ENCODE assay signal across 19 cellular contexts in the genomic region with DNA sequence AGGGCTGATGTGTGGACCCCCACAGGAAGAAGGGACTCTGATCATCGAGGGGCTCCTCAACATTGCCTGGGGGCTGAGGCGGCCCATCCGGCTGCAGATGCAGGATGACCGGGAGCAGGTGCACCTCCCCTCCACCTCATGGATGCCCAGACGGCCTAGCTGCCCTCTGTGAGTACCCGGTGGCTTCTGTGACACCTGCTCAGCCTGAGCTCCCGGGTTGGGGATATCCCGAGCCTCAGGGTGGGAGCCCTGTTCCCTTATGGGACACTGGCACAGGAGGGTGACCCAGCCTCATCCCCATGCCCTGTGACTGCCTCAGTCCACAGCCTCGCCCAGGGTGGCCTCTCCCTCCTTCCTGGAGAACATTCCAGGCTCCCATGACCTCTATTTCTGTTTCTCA. TPM values are rescaled to one million over a fixed set of nuclear protein-coding genes. Genes with fewer than 3 reads are reported as not detected.
DNase-seq lines count a peak whose midpoint lies in the region; ATAC-seq and TF ChIP-seq lines count a peak whose summit lies in the region.
"Had no signal": no experiment of that assay in that cellular context is flagged by ENCODE, and none has a peak within 500 bp of the region (broad histone marks: within the 10 kb centered on the region; RNA-seq: fewer than 3 reads in every experiment).

No MANE protein-coding gene starts in this region.

- no peaks in the 10 kb centered on the region for H3K79me2 ChIP-seq in OCI-LY7 (ENCODE audit: insufficient read depth, low read depth, low read length)

- TF ChIP-seq POLR2A in heart left ventricle (IDR thresholded peaks at IDR 0.05) = no peak
- TF ChIP-seq POLR2A in ovary (IDR thresholded peaks at IDR 0.05) = no peak
- TF ChIP-seq POLR2A in vagina (IDR thresholded peaks at IDR 0.05) = no peak

- H3K4me1 Mint-ChIP-seq in glutamatergic neuron (ENCODE audit: low read depth, unreplicated experiment) = peaks cover 36% of the 10 kb centered on the region

- H3K9me3 Mint-ChIP-seq in glutamatergic neuron (ENCODE audit: unreplicated experiment) = peaks cover 16% of the 10 kb centered on the region
- H3K9me3 Mint-ChIP-seq: dendritic cell treated with granulocyte-macrophage colony-stimulating factor and Interleukin-4, amounts not matched to agents 40 ng/mL and 50 ng/mL, for 4 days; T-helper 2 cell treated with Interferon-gamma antibody and Interleukin-4, amounts not matched to agents 5 μg/mL and 100 μg/mL, for 36 hours had no signal

- CTCF ChIA-PET in A673 (lab: Charles Lee) (no interaction called here), OCI-LY7 (lab: Charles Lee; ENCODE audit: unreplicated experiment) (no interaction called here)

- intact Hi-C loops in heart left ventricle (cut with DNase I) (no loop called here), left ventricle myocardium superior (cut with micrococcal nuclease) (no loop called here), ovary (cut with DNase I) (no loop called here), vagina (cut with DNase I) (no loop called here), A673 (cut with micrococcal nuclease; ENCODE audit: unreplicated experiment) (no loop called here), OCI-LY7 (cut with micrococcal nuclease; ENCODE audit: unreplicated experiment) (no loop called here)

- H3K4me2 ChIP-seq in OCI-LY7 (ENCODE audit: low read length) = no peak overlapping the region

- H3K36me3 ChIP-seq in heart left ventricle (peaks cover 0 to 69% (median 35%) of the 10 kb centered on the region in 9 donors), ovary (no peaks in the 10 kb centered on the region), vagina (no peaks in the 10 kb centered on the region), A673 (ENCODE audit: insufficient read depth, low read length, poor library complexity, severe bottlenecking) (no peaks in the 10 kb centered on the region), OCI-LY7 (ENCODE audit: insufficient read depth, low read length) (no peaks in the 10 kb centered on the region)

- peaks cover 16% of the 10 kb centered on the region for H3K27me3 Mint-ChIP-seq in glutamatergic neuron (ENCODE audit: unreplicated experiment)
- H3K27me3 Mint-ChIP-seq: dendritic cell treated with granulocyte-macrophage colony-stimulating factor and Interleukin-4, amounts not matched to agents 40 ng/mL and 50 ng/mL, for 4 days had no signal

- no peak for TF ChIP-seq EP300 in ovary (IDR thresholded peaks at IDR 0.05)

- no peaks in the 10 kb centered on the region for H3K36me3 Mint-ChIP-seq in glutamatergic neuron (ENCODE audit: unreplicated experiment)

- peak overlapping the region; percentile 30 for H3K4me3 Mint-ChIP-seq in glutamatergic neuron (ENCODE audit: unreplicated experiment)
- H3K4me3 Mint-ChIP-seq: dendritic cell treated with granulocyte-macrophage colony-stimulating factor and Interleukin-4, amounts not matched to agents 40 ng/mL and 50 ng/mL, for 4 days; T-helper 2 cell treated with Interferon-gamma antibody and Interleukin-4, amounts not matched to agents 5 μg/mL and 100 μg/mL, for 36 hours had no signal

- H3K4me3 ChIP-seq in heart left ventricle (no peak overlapping the region), ovary (no peak overlapping the region), vagina (no peak overlapping the region), A673 (ENCODE audit: low read depth, low read length, poor library complexity, severe bottlenecking) (no peak overlapping the region), OCI-LY7 (ENCODE audit: low read depth, low read length, poor library complexity, severe bottlenecking) (no peak overlapping the region)
- H3K4me3 ChIP-seq: adrenal gland had no signal

- H3K27me3 ChIP-seq in heart left ventricle (no peaks in the 10 kb centered on the region), ovary (no peaks in the 10 kb centered on the region), vagina (no peaks in the 10 kb centered on the region), A673 (replicated peaks; ENCODE audit: insufficient read depth, low read depth, low read length, poor library complexity) (no peaks in the 10 kb centered on the region)
- H3K27me3 ChIP-seq: adrenal gland had no signal

- no peaks in the 10 kb centered on the region for H3K9me2 ChIP-seq in OCI-LY7 (ENCODE audit: insufficient read depth, low read length)

- H3K27ac ChIP-seq in heart left ventricle (peak overlapping the region; percentile 63 to 97 (median 87)), ovary (peak overlapping the region in 1 of 2 donors; percentile 1), vagina (peak overlapping the region; percentile 95), A673 (ENCODE audit: low read depth, low read length, poor library complexity, severe bottlenecking) (no peak overlapping the region), OCI-LY7 (ENCODE audit: low read depth, low read length, poor library complexity, severe bottlenecking) (no peak overlapping the region)

- no peak for TF ChIP-seq CTCF in heart left ventricle (IDR thresholded peaks at IDR 0.05)
- TF ChIP-seq CTCF in glutamatergic neuron (IDR thresholded peaks at IDR 0.05; ENCODE audit: partially characterized antibody, unreplicated experiment) = no peak
- TF ChIP-seq CTCF in ovary (IDR thresholded peaks at IDR 0.05) = no peak
- TF ChIP-seq CTCF in vagina (IDR thresholded peaks at IDR 0.05) = no peak
- no peak for TF ChIP-seq CTCF in A673 (conservative IDR thresholded peaks at IDR 0.05; ENCODE audit: low read depth, low read length)
- TF ChIP-seq CTCF in OCI-LY7 (conservative IDR thresholded peaks at IDR 0.05; ENCODE audit: low read length) = no peak

- H2AFZ ChIP-seq in OCI-LY7 (ENCODE audit: low read length) = no peak overlapping the region

- no TSS peak for BruUV-seq in A673 (replicated peaks; lab: Mats Ljungman, UMichigan)
- BruUV-seq in OCI-LY7 (replicated peaks; lab: Mats Ljungman, UMichigan) = no TSS peak

- H4K20me1 ChIP-seq in OCI-LY7 (ENCODE audit: insufficient read depth, low read length) = no peaks in the 10 kb centered on the region

- H3K27ac Mint-ChIP-seq in glutamatergic neuron (ENCODE audit: unreplicated experiment) = no peak overlapping the region
- H3K27ac Mint-ChIP-seq: T-helper 2 cell treated with Interferon-gamma antibody and Interleukin-4, amounts not matched to agents 5 μg/mL and 100 μg/mL, for 36 hours had no signal

- 76 to 88% (median 79%) methylated on average over 6 to 9 of the region's 9 CpGs for WGBS in heart left ventricle, 4 donors
- 95 to 96% (median 95%) methylated on average over 9 of the region's 9 CpGs for WGBS in ovary, 3 donors

- ATAC-seq in heart left ventricle = no peak
- no peak for ATAC-seq in left ventricle myocardium superior

- H3K4me1 ChIP-seq in heart left ventricle (peaks cover 12 to 99% (median 84%) of the 10 kb centered on the region in 12 donors), ovary (ENCODE audit: insufficient read depth) (peaks cover 50% of the 10 kb centered on the region), vagina (peaks cover 50% of the 10 kb centered on the region), A673 (ENCODE audit: insufficient read depth, low read length, poor library complexity, severe bottlenecking) (peaks cover 18% of the 10 kb centered on the region), OCI-LY7 (ENCODE audit: insufficient read depth, low read length, poor library complexity, severe bottlenecking) (no peaks in the 10 kb centered on the region)

- DNase-seq in heart left ventricle (peak in 2 of 5 donors; percentile 16 to 26), left ventricle myocardium superior (no peak), glutamatergic neuron (no peak), ovary (peak in 4 of 5 donors; percentile 10 to 30 (median 24)), vagina (ENCODE audit: extremely low spot score in 2 of 2) (no peak), NCI-H748 (lab: John Stamatoyannopoulos, UW; ENCODE audit: unreplicated experiment) (no peak), A673 (ENCODE audit: low spot score) (no peak), OCI-LY7 (ENCODE audit: low spot score) (no peak)
- DNase-seq: ACHN; activated CD4-positive, alpha-beta T cell treated with anti-CD3 and anti-CD28 coated beads for 48 hours; activated T-cell treated with anti-CD3 and anti-CD28 coated beads, Interleukin-2, amount 50 U/mL, for 48 hours; GDM1; KG1; NCI-H1105 treated with DMSO at 0.1 percent for 48 hours; NCI-H510A; stimulated activated CD4-positive, alpha-beta T cell treated with anti-CD3 and anti-CD28 coated beads, Interleukin-4, amount 100 ng/mL, for 1 hour had no signal

- H3K9me3 ChIP-seq in heart left ventricle = no peaks in the 10 kb centered on the region
- peaks cover 0 to 4% of the 10 kb centered on the region in 2 donors for H3K9me3 ChIP-seq in ovary
- no peaks in the 10 kb centered on the region for H3K9me3 ChIP-seq in vagina
- H3K9me3 ChIP-seq in A673 (ENCODE audit: low read depth, low read length, poor library complexity, severe bottlenecking) = no peaks in the 10 kb centered on the region
- no peaks in the 10 kb centered on the region for H3K9me3 ChIP-seq in OCI-LY7 (ENCODE audit: low read length)
- H3K9me3 ChIP-seq: adrenal gland had no signal

- POLR2A ChIA-PET in A673 (lab: Charles Lee; ENCODE audit: low non-redundant PET) = no interaction called here
- POLR2A ChIA-PET in OCI-LY7 (lab: Charles Lee) = no interaction called here

RNA-seq across cellular contexts. Expression of gene DEPP1, which starts 3.9 kb away (rescaled TPM):
- total RNA-seq in heart left ventricle = 10 to 100 TPM; 11.0 to 76.5 (median 22.7) TPM
- 10 to 100 TPM; 19.1 to 37.9 TPM for polyA plus RNA-seq in heart left ventricle
- total RNA-seq in left ventricle myocardium superior = 32.2 TPM
- 13.6 TPM for total RNA-seq in glutamatergic neuron (ENCODE audit: unreplicated experiment)
- 100 to 1,000 TPM in 5 of 7 donors, 10 to 100 TPM in 2; 35.6 to 511 (median 174) TPM for total RNA-seq in ovary
- 100 to 1,000 TPM in 1 of 2 donors, 10 to 100 TPM in 1; 56.7 to 603 TPM for polyA plus RNA-seq in ovary
- 155 TPM for total RNA-seq in vagina
- total RNA-seq in A673 (2021) = 0.54 and 1.1 TPM in 2 replicates
- 0.08 and 0.09 TPM in 2 replicates for total RNA-seq in OCI-LY7 (2014; rRNA removed; shearing (Covaris generic))
- not detected in 2 replicates for total RNA-seq in OCI-LY7 (2022)

RNA-seq across cellular contexts. Expression of gene ZNF22, which starts 18.2 kb away (rescaled TPM):
- total RNA-seq in heart left ventricle = 10 to 100 TPM; 12.7 to 16.8 (median 14.6) TPM
- 10 to 100 TPM; 12.6 to 17.5 TPM for polyA plus RNA-seq in heart left ventricle
- total RNA-seq in left ventricle myocardium superior = 12.6 TPM
- total RNA-seq in glutamatergic neuron (ENCODE audit: unreplicated experiment) = 40.2 TPM
- total RNA-seq in ovary = 10 to 100 TPM; 19.4 to 38.0 (median 28.6) TPM
- polyA plus RNA-seq in ovary = 10 to 100 TPM; 25.5 to 27.4 TPM
- 20.6 TPM for total RNA-seq in vagina
- 41.8 and 42.1 TPM in 2 replicates for total RNA-seq in A673 (2021)
- total RNA-seq in OCI-LY7 (2014; rRNA removed; shearing (Covaris generic)) = 46.6 and 50.6 TPM in 2 replicates
- total RNA-seq in OCI-LY7 (2022) = 33.3 and 36.6 TPM in 2 replicates

RNA-seq across cellular contexts. Expression of gene RASSF4, which starts 22.9 kb away (rescaled TPM):
- total RNA-seq in heart left ventricle (100 to 1,000 TPM in 4 of 9 donors, 10 to 100 TPM in 5; 64.4 to 125 (median 89.5) TPM), left ventricle myocardium superior (93.5 TPM), glutamatergic neuron (ENCODE audit: unreplicated experiment) (137 TPM), ovary (10 to 100 TPM in 3 of 7 donors, 1 to 10 TPM in 4; 4.8 to 21.9 (median 7.3) TPM), vagina (29.2 TPM), A673 (2021) (0.71 and 1.6 TPM in 2 replicates), OCI-LY7 (2022) (2.7 and 5.3 TPM in 2 replicates)
- polyA plus RNA-seq in heart left ventricle (10 to 100 TPM; 48.3 to 66.2 TPM), ovary (1 to 10 TPM; 8.1 to 9.7 TPM)
- 1.9 and 2.6 TPM in 2 replicates for total RNA-seq in OCI-LY7 (2014; rRNA removed; shearing (Covaris generic))

Comparison
In these comparisons a context has a peak if more than half of its experiments do, and no peak if none do; other contexts are left out.
1. DNase-seq: peak in ovary (4 of 5); none in left ventricle myocardium superior (single experiment), glutamatergic neuron (single experiment), vagina (0 of 2), NCI-H748 (single experiment), A673 (single experiment) and OCI-LY7 (single experiment).
2. H3K27ac ChIP-seq: peak in heart left ventricle (12 of 12) and vagina (single experiment); none in A673 (single experiment) and OCI-LY7 (single experiment).